In genomic region chr13:97214921-97215320, GRCh38 we compare ENCODE assay signal across 19 cellular contexts. TPM values are rescaled to one million over a fixed set of nuclear protein-coding genes. Genes with fewer than 3 reads are reported as not detected.
DNase-seq lines count a peak whose midpoint lies in the region; ATAC-seq and TF ChIP-seq lines count a peak whose summit lies in the region.
"Had no signal": no experiment of that assay in that cellular context is flagged by ENCODE, and none has a peak within 500 bp of the region (broad histone marks: within the 10 kb centered on the region; RNA-seq: fewer than 3 reads in every experiment).

No MANE protein-coding gene starts in this region.

- no peak overlapping the region for H2BK20ac ChIP-seq in IMR-90 (ENCODE audit: low read depth, low read length)

- 87% methylated on average over 3 of the region's 3 CpGs; no CpG with 5 or more reads in 1 of the 2 experiments for WGBS in IMR-90 (ENCODE audit: extremely low coverage in 2 of 2, insufficient read length in 1 of 2), 2 experiments
- WGBS in ovary, 3 donors, result 87 to 91% (median 87%) methylated on average over 3 of the region's 3 CpGs

- H3K27ac Mint-ChIP-seq in activated CD8-positive, alpha-beta memory T cell treated with anti-CD3 and anti-CD28 coated beads, Interleukin-2, amount 10 ng/mL, durations not matched to agents 7 days and 5 days, result no peak overlapping the region
- H3K27ac Mint-ChIP-seq: activated CD4-positive, alpha-beta T cell treated with anti-CD3 and anti-CD28 coated beads, Interleukin-2, amount 10 ng/mL, durations not matched to agents 24 days and 14 days; activated T-helper 1 cell treated with anti-CD3 and anti-CD28 coated beads, Interleukin-12 subunit alpha, Interleukin-12 subunit beta, Interleukin-2, Interleukin-4 antibody, amounts not matched to agents 30 ng/mL and 10 ng/mL and 1 ng/mL, durations not matched to agents 14 hours and 24 hours and 36 hours; H9; stimulated activated naive B cell treated with anti-CD40 and anti-IgM and Interleukin-4, amounts not matched to agents 10 μg/mL and 1 μg/mL and 100 μg/mL, for 72 hours had no signal

- POLR2A ChIA-PET in IMR-90 (lab: Charles Lee; ENCODE audit: unreplicated experiment), result no interaction called here

- H4K20me1 ChIP-seq in IMR-90 (ENCODE audit: insufficient read depth, low read length), result no peaks in the 10 kb centered on the region

- H3K9ac ChIP-seq in IMR-90 (ENCODE audit: low read depth, low read length), result no peak overlapping the region

- H2AK5ac ChIP-seq in IMR-90 (ENCODE audit: low read depth, low read length), result no peak overlapping the region

- no peak for TF ChIP-seq RAD21 in IMR-90 (IDR thresholded peaks at IDR 0.05; ENCODE audit: low read length)

- H3K27me3 ChIP-seq in IMR-90 (ENCODE audit: control insufficient read depth, insufficient read depth, low read length), result no peaks in the 10 kb centered on the region
- H3K27me3 ChIP-seq in ovary, result no peaks in the 10 kb centered on the region
- H3K27me3 ChIP-seq: foreskin keratinocyte, SJCRH30, transverse colon had no signal

- 0 out of 3 replicates have a peak overlapping the region, but pooled peaks have one; percentile 10 for H2BK15ac ChIP-seq in IMR-90 (ENCODE audit: low read depth, low read length)

- TF ChIP-seq POLR2A in IMR-90 (IDR thresholded peaks at IDR 0.05; ENCODE audit: low read depth, low read length) (no peak), ovary (IDR thresholded peaks at IDR 0.05) (no peak)

- BruUV-seq in IMR-90 (replicated peaks; lab: Mats Ljungman, UMichigan), result no TSS peak

- no peak overlapping the region for H2BK5ac ChIP-seq in IMR-90 (ENCODE audit: low read depth, low read length, poor library complexity, severe bottlenecking)

- H2AFZ ChIP-seq in IMR-90 (replicated peaks; ENCODE audit: low read length, poor library complexity), result no peak overlapping the region

- H3K4me3 ChIP-seq in IMR-90 (ENCODE audit: insufficient read depth, low read depth, low read length), result no peak overlapping the region
- no peak overlapping the region for H3K4me3 ChIP-seq in ovary
- H3K4me3 ChIP-seq: left ventricle myocardium inferior, SJCRH30, smooth muscle cell, transverse colon had no signal

- H3K18ac ChIP-seq in IMR-90 (ENCODE audit: low read depth, low read length), result no peak overlapping the region

- H3K9me3 ChIP-seq in IMR-90 (ENCODE audit: control insufficient read depth, insufficient read depth, low read length) (no peaks in the 10 kb centered on the region), ovary (no peaks in the 10 kb centered on the region)
- H3K9me3 ChIP-seq: left ventricle myocardium inferior, SJCRH30, transverse colon had no signal

- H4K91ac ChIP-seq in IMR-90 (ENCODE audit: insufficient read depth, low read depth, low read length), result no peak overlapping the region

- H3K36me3 Mint-ChIP-seq in activated CD8-positive, alpha-beta memory T cell treated with anti-CD3 and anti-CD28 coated beads, Interleukin-2, amount 10 ng/mL, durations not matched to agents 7 days and 5 days, result no peaks in the 10 kb centered on the region
- H3K36me3 Mint-ChIP-seq: stimulated activated naive B cell treated with anti-CD40 and anti-IgM and Interleukin-4, amounts not matched to agents 10 μg/mL and 1 μg/mL and 100 μg/mL, for 72 hours had no signal

- H3K4me1 Mint-ChIP-seq in activated CD8-positive, alpha-beta memory T cell treated with anti-CD3 and anti-CD28 coated beads, Interleukin-2, amount 10 ng/mL, durations not matched to agents 7 days and 5 days, result peaks cover 32% of the 10 kb centered on the region
- H3K4me1 Mint-ChIP-seq: H9 had no signal

- no peak overlapping the region for H3K56ac ChIP-seq in IMR-90 (ENCODE audit: extremely low read depth, insufficient read depth, low read length)

- peak; percentile 20 for ATAC-seq in activated CD8-positive, alpha-beta memory T cell treated with anti-CD3 and anti-CD28 coated beads, Interleukin-2, amount 10 ng/mL, durations not matched to agents 7 days and 5 days
- ATAC-seq in GM21381 (IDR thresholded peaks at IDR 0.05; ENCODE audit: unreplicated experiment), result peak; percentile 10
- ATAC-seq in IMR-90 (ENCODE audit: low read depth), result no peak
- ATAC-seq: foreskin keratinocyte; stimulated activated naive B cell treated with anti-CD40 and anti-IgM and Interleukin-4, amounts not matched to agents 10 μg/mL and 1 μg/mL and 100 μg/mL, for 72 hours had no signal

- no peak overlapping the region for H4K8ac ChIP-seq in IMR-90 (ENCODE audit: low read depth in 2 of 2, low read length in 2 of 2)

- H3K14ac ChIP-seq in IMR-90 (replicated peaks; ENCODE audit: low read depth, low read length), result no peak overlapping the region

- DNase-seq in activated CD8-positive, alpha-beta memory T cell treated with anti-CD3 and anti-CD28 coated beads, Interleukin-2, amount 10 ng/mL, durations not matched to agents 7 days and 5 days, result no peak
- no peak for DNase-seq in activated CD8-positive, alpha-beta memory T cell treated with anti-CD3 and anti-CD28 coated beads, Interleukin-2, amount 50 U/mL, for 48 hours
- DNase-seq in IMR-90, result no peak
- no peak for DNase-seq in ovary
- no peak for DNase-seq in NCI-H1436 (lab: John Stamatoyannopoulos, UW)
- DNase-seq in islet precursor cell, result no peak
- DNase-seq in NCI-H1694 (lab: John Stamatoyannopoulos, UW), result no peak
- DNase-seq: activated CD4-positive, alpha-beta T cell treated with anti-CD3 and anti-CD28 coated beads, Interleukin-2, amount 10 ng/mL, durations not matched to agents 24 days and 14 days; amygdala; foreskin keratinocyte; H9; left ventricle myocardium inferior; NCI-H510A; SJCRH30; stimulated activated naive B cell treated with anti-CD40 and anti-IgM and Interleukin-4, amounts not matched to agents 10 μg/mL and 1 μg/mL and 100 μg/mL, for 72 hours; transverse colon had no signal

- H3K4me3 Mint-ChIP-seq in activated CD8-positive, alpha-beta memory T cell treated with anti-CD3 and anti-CD28 coated beads, Interleukin-2, amount 10 ng/mL, durations not matched to agents 7 days and 5 days, result no peak overlapping the region
- H3K4me3 Mint-ChIP-seq: activated CD4-positive, alpha-beta T cell treated with anti-CD3 and anti-CD28 coated beads, Interleukin-2, amount 10 ng/mL, durations not matched to agents 24 days and 14 days; activated T-helper 1 cell treated with anti-CD3 and anti-CD28 coated beads, Interleukin-12 subunit alpha, Interleukin-12 subunit beta, Interleukin-2, Interleukin-4 antibody, amounts not matched to agents 30 ng/mL and 10 ng/mL and 1 ng/mL, durations not matched to agents 14 hours and 24 hours and 36 hours; H9; stimulated activated naive B cell treated with anti-CD40 and anti-IgM and Interleukin-4, amounts not matched to agents 10 μg/mL and 1 μg/mL and 100 μg/mL, for 72 hours had no signal

- no peak for TF ChIP-seq EP300 in ovary (IDR thresholded peaks at IDR 0.05)

- in situ Hi-C loops in IMR-90 (cut with MboI; ENCODE audit: low sequenced_read_pairs), result loop anchor here (5.0 kb wide), 1 partner anchor 93 kb away; no protein-coding TSS in a partner anchor

- no peak overlapping the region for H4K5ac ChIP-seq in IMR-90 (ENCODE audit: low read depth, low read length)

- H3K9me1 ChIP-seq in IMR-90 (ENCODE audit: insufficient read depth, low read length), result no peaks in the 10 kb centered on the region

- H3K4me1 ChIP-seq in IMR-90 (ENCODE audit: control insufficient read depth, insufficient read depth, low read length), result peaks cover 7% of the 10 kb centered on the region
- H3K4me1 ChIP-seq in ovary (ENCODE audit: insufficient read depth), result peaks cover 5% of the 10 kb centered on the region
- H3K4me1 ChIP-seq: foreskin keratinocyte, transverse colon had no signal

- H3K4me2 ChIP-seq in IMR-90 (ENCODE audit: low read depth, low read length), result no peak overlapping the region

- H3K27ac ChIP-seq in IMR-90 (ENCODE audit: insufficient read depth, low read length) (no peak overlapping the region), ovary (no peak overlapping the region)
- H3K27ac ChIP-seq: foreskin keratinocyte, left ventricle myocardium inferior, SJCRH30, transverse colon had no signal

- dilution Hi-C loops in IMR-90 (cut with HindIII; ENCODE audit: low sequenced_read_pairs, unreplicated experiment), result no loop called here

- H2AK9ac ChIP-seq in IMR-90 (replicated peaks; ENCODE audit: low read depth, low read length, poor library complexity), result no peak overlapping the region

- CTCF ChIA-PET in activated CD8-positive, alpha-beta memory T cell treated with anti-CD3 and anti-CD28 coated beads, Interleukin-2, amount 10 ng/mL, durations not matched to agents 7 days and 5 days (lab: Charles Lee), result interaction anchor here (0.9 to 1.4 kb wide), 3 partner anchors 10 to 129 kb away, joined by 4 to 7 read pairs (median 4); no protein-coding TSS in a partner anchor
- CTCF ChIA-PET in IMR-90 (lab: Yijun Ruan, JAX), result interaction anchor here (1.3 kb wide), 1 partner anchor 105 kb away, joined by 4 read pairs; no protein-coding TSS in a partner anchor

- TF ChIP-seq CTCF in IMR-90 (conservative IDR thresholded peaks at IDR 0.05; ENCODE audit: low read depth, low read length) (no peak), ovary (IDR thresholded peaks at IDR 0.05) (no peak)

- no peak overlapping the region for H2BK120ac ChIP-seq in IMR-90 (ENCODE audit: low read depth, low read length)

- H3K79me1 ChIP-seq in IMR-90 (ENCODE audit: low read depth in 1 of 2, low read length in 2 of 2), result no peaks in the 10 kb centered on the region

- intact Hi-C loops in IMR-90 (cut with micrococcal nuclease), result loop anchor here (5.0 kb wide), 1 partner anchor 183 kb away; no protein-coding TSS in a partner anchor
- intact Hi-C loops in ovary (cut with DNase I), result loop anchor here in 2 of 4 donors (10.0 kb wide), 1 partner anchor 100 kb away; no protein-coding TSS in a partner anchor

- no peaks in the 10 kb centered on the region for H3K27me3 Mint-ChIP-seq in activated CD8-positive, alpha-beta memory T cell treated with anti-CD3 and anti-CD28 coated beads, Interleukin-2, amount 10 ng/mL, durations not matched to agents 7 days and 5 days
- H3K27me3 Mint-ChIP-seq: activated CD4-positive, alpha-beta T cell treated with anti-CD3 and anti-CD28 coated beads, Interleukin-2, amount 10 ng/mL, durations not matched to agents 24 days and 14 days had no signal

- H3K9me3 Mint-ChIP-seq in activated CD8-positive, alpha-beta memory T cell treated with anti-CD3 and anti-CD28 coated beads, Interleukin-2, amount 10 ng/mL, durations not matched to agents 7 days and 5 days (ENCODE audit: low read depth), result no peaks in the 10 kb centered on the region
- H3K9me3 Mint-ChIP-seq: activated CD4-positive, alpha-beta T cell treated with anti-CD3 and anti-CD28 coated beads, Interleukin-2, amount 10 ng/mL, durations not matched to agents 24 days and 14 days; activated T-helper 1 cell treated with anti-CD3 and anti-CD28 coated beads, Interleukin-12 subunit alpha, Interleukin-12 subunit beta, Interleukin-2, Interleukin-4 antibody, amounts not matched to agents 30 ng/mL and 10 ng/mL and 1 ng/mL, durations not matched to agents 14 hours and 24 hours and 36 hours; H9 had no signal

- no peak overlapping the region for H3K4ac ChIP-seq in IMR-90 (ENCODE audit: low read depth, low read length)

- H3K23ac ChIP-seq in IMR-90 (ENCODE audit: low read depth, low read length), result no peak overlapping the region

- no peaks in the 10 kb centered on the region for H3K36me3 ChIP-seq in IMR-90 (ENCODE audit: control insufficient read depth, insufficient read depth, low read length)
- H3K36me3 ChIP-seq in ovary, result no peaks in the 10 kb centered on the region
- H3K36me3 ChIP-seq: left ventricle myocardium inferior, SJCRH30, transverse colon had no signal

RNA-seq across cellular contexts. Expression of gene MBNL2, which starts 7.2 kb away (rescaled TPM):
- 10 to 100 TPM in 1 of 2 experiments, 1 to 10 TPM in 1; 9.7 to 13.4 TPM for total RNA-seq in activated CD8-positive, alpha-beta memory T cell treated with anti-CD3 and anti-CD28 coated beads, Interleukin-2, amount 10 ng/mL, durations not matched to agents 7 days and 5 days
- total RNA-seq in IMR-90 (2012; rRNA removed), result 103 and 126 TPM in 2 replicates
- polyA plus RNA-seq in IMR-90 (2012; rRNA removed), result 24.8 and 26.9 TPM in 2 replicates
- polyA plus RNA-seq in IMR-90 (2012; cell fraction: cytosol; rRNA removed), result 8.1 and 11.6 TPM in 2 replicates
- 9.4 and 35.9 TPM in 2 replicates for polyA plus RNA-seq in IMR-90 (2012; cell fraction: nucleus; rRNA removed; ENCODE audit: low replicate concordance)
- total RNA-seq in ovary, result 100 to 1,000 TPM in 1 of 7 donors, 10 to 100 TPM in 6; 65.5 to 110 (median 97.8) TPM
- polyA plus RNA-seq in ovary, result 10 to 100 TPM; 43.7 to 53.3 TPM
